In the genomic region with DNA sequence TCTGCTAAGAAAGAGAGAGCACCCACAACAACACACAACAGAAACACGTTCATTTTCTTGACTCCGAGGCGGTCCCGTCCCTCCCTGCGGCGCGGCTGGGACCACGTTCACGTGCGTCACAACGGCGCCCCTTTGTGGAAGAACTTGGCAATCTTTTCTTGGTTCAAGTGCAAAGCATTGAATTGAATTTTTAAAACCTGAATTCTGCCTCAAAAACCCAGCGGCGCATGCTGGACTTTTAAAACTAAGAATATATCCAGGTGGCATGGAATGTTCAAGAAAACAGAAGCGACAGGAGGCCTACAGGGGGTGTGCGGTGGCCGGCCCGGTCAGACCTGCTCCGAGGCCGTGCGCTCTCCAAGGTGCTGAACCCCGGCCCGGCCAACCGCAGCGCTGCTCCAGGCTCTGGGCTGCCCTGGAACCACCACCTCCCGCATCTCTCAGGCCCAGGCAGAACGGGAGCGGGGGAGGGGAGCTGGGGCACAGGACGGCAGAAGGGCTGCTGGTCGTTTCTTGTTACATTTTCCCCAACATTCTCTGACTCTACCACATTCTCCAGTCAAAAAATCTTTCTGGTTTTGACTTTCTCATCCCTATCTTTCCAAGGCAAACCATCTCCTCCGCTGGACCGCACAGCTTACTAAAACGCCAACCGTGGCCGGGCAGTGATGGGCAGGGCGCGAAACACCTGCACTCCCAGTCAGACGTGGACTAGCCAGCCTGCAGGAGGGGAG, we compare ENCODE assay signal across 8 cellular contexts. TPM values are rescaled to one million over a fixed set of nuclear protein-coding genes. Genes with fewer than 3 reads are reported as not detected.
A peak's percentile ranks its signal among the peaks of the same experiment; 100 is the strongest.
DNase-seq lines count a peak whose midpoint lies in the region; ATAC-seq, FAIRE-seq and TF ChIP-seq lines count a peak whose summit lies in the region.

No MANE protein-coding gene starts in this region.

- POLR2A ChIA-PET in activated CD4-positive, alpha-beta T cell treated with anti-CD3 and anti-CD28 coated beads for 36 hours (lab: Charles Lee) = no interaction called here

- H3K27ac Mint-ChIP-seq in activated CD4-positive, alpha-beta T cell treated with anti-CD3 and anti-CD28 coated beads for 36 hours = no peak overlapping the region

- CTCF ChIA-PET in activated CD4-positive, alpha-beta T cell treated with anti-CD3 and anti-CD28 coated beads for 36 hours (lab: Charles Lee) = interaction anchor here (0.6 to 1.6 kb wide), 4 partner anchors 64 to 384 kb away, joined by 3 to 4 read pairs (median 4); no protein-coding TSS in a partner anchor

- H3K9me3 Mint-ChIP-seq in activated CD4-positive, alpha-beta T cell treated with anti-CD3 and anti-CD28 coated beads for 36 hours (ENCODE audit: low read depth) = no peaks in the 10 kb centered on the region

- peak overlapping the region; percentile 28 for H3K4me3 Mint-ChIP-seq in activated CD4-positive, alpha-beta T cell treated with anti-CD3 and anti-CD28 coated beads for 36 hours

- intact Hi-C loops in activated CD4-positive, alpha-beta T cell treated with anti-CD3 and anti-CD28 coated beads for 36 hours (cut with DNase I, micrococcal nuclease) = loop anchor here (1.0 to 10.0 kb wide), 5 partner anchors 62 to 208 kb away; no protein-coding TSS in a partner anchor

- TF ChIP-seq CTCF in GM06990 (IDR thresholded peaks at IDR 0.05; ENCODE audit: insufficient read depth, low read length, poor library complexity, severe bottlenecking) = peak; percentile 53

- H3K27me3 ChIP-seq in GM06990 (replicated peaks; ENCODE audit: control insufficient read depth, insufficient read depth, low read length) = no peaks in the 10 kb centered on the region

- H3K4me1 Mint-ChIP-seq in activated CD4-positive, alpha-beta T cell treated with anti-CD3 and anti-CD28 coated beads for 36 hours = peaks cover 15% of the 10 kb centered on the region

- no peak overlapping the region for H3K4me3 ChIP-seq in GM06990 (replicated peaks; ENCODE audit: low read depth, low read length)

- DNase-seq in GM06990 (ENCODE audit: extremely low read depth, insufficient read length) = peak; percentile 50
- peak; percentile 31 to 47 for DNase-seq in NCI-H2081 (lab: John Stamatoyannopoulos, UW)
- peak; percentile 88 for DNase-seq in activated CD4-positive, alpha-beta T cell treated with anti-CD3 and anti-CD28 coated beads for 36 hours
- peak; percentile 65 for DNase-seq in central memory CD4-positive, alpha-beta T cell
- DNase-seq in kidney tubule cell (ENCODE audit: low spot score) = peak; percentile 63
- DNase-seq in stimulated activated CD4-positive, alpha-beta T cell treated with anti-CD3 and anti-CD28 coated beads, Interleukin-4, amount 100 ng/mL, for 24 hours = peak; percentile 81
- DNase-seq in RCC 7860 (ENCODE audit: low spot score) = no peak

- ATAC-seq in activated CD4-positive, alpha-beta T cell treated with anti-CD3 and anti-CD28 coated beads for 36 hours = peak; percentile 32
- ATAC-seq in HG02588 (IDR thresholded peaks at IDR 0.05; ENCODE audit: unreplicated experiment) = no peak

- H3K36me3 Mint-ChIP-seq in activated CD4-positive, alpha-beta T cell treated with anti-CD3 and anti-CD28 coated beads for 36 hours (ENCODE audit: low read depth) = peaks cover 15% of the 10 kb centered on the region

- no peaks in the 10 kb centered on the region for H3K27me3 Mint-ChIP-seq in activated CD4-positive, alpha-beta T cell treated with anti-CD3 and anti-CD28 coated beads for 36 hours

- H3K36me3 ChIP-seq in GM06990 (ENCODE audit: control insufficient read depth, insufficient read depth, low read length) = peaks cover 3% of the 10 kb centered on the region

- no peak for FAIRE-seq in RCC 7860 (lab: Jason Lieb, UNC)

RNA-seq across cellular contexts. Expression of gene HEXD, which starts 3.4 kb away (rescaled TPM):
- 10 to 100 TPM; 23.3 to 26.0 TPM for total RNA-seq in activated CD4-positive, alpha-beta T cell treated with anti-CD3 and anti-CD28 coated beads for 36 hours

RNA-seq across cellular contexts. Expression of gene OGFOD3, which starts 3.7 kb away (rescaled TPM):
- 10 to 100 TPM; 20.0 to 22.3 TPM for total RNA-seq in activated CD4-positive, alpha-beta T cell treated with anti-CD3 and anti-CD28 coated beads for 36 hours

RNA-seq across cellular contexts. Expression of gene CYBC1, which starts 35.8 kb away (rescaled TPM):
- 100 to 1,000 TPM; 286 to 329 TPM for total RNA-seq in activated CD4-positive, alpha-beta T cell treated with anti-CD3 and anti-CD28 coated beads for 36 hours

RNA-seq across cellular contexts. Expression of gene UTS2R, which starts 43.1 kb away (rescaled TPM):
- total RNA-seq in activated CD4-positive, alpha-beta T cell treated with anti-CD3 and anti-CD28 coated beads for 36 hours = not detected

RNA-seq across cellular contexts. Expression of gene NARF, which starts 43.8 kb away (rescaled TPM):
- 10 to 100 TPM; 65.4 to 85.9 TPM for total RNA-seq in activated CD4-positive, alpha-beta T cell treated with anti-CD3 and anti-CD28 coated beads for 36 hours
